ENCODE assay signal across 20 cellular contexts in the genomic region with DNA sequence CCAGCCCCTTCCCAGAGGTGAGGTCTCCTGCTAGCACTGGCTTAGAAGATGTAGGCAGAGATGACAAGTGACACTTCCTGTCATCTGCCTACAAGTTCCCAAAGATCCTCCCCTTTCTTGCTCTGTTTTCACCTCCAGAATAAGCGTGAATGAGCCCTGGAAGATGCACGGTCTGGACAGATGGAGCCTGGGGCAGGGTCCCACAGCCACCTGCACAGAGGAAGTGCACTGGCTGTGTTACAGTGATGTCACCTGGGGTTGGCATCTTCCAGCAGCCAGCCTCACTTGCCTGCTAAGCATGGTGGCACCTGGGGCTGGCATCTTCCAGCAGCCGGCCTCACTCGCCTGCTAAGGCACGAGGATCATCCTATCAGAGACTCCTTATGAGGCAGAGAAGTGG.
"Had no signal": no experiment of that assay in that cellular context is flagged by ENCODE, and none has a peak within 500 bp of the region (broad histone marks: within the 10 kb centered on the region; RNA-seq: fewer than 3 reads in every experiment).

No MANE protein-coding gene starts in this region.

- ATAC-seq: left lobe of liver; mucosa of descending colon; naive thymus-derived CD8-positive, alpha-beta T cell; psoas muscle; sciatic nerve; stimulated activated memory B cell treated with anti-CD40 and anti-IgM and Interleukin-4, amounts not matched to agents 10 μg/mL and 1 μg/mL and 100 μg/mL, for 72 hours had no signal

- H3K36me3 Mint-ChIP-seq: naive thymus-derived CD8-positive, alpha-beta T cell; stimulated activated memory B cell treated with anti-CD40 and anti-IgM and Interleukin-4, amounts not matched to agents 10 μg/mL and 1 μg/mL and 100 μg/mL, for 72 hours had no signal

- H3K9me3 Mint-ChIP-seq: endodermal cell; naive thymus-derived CD8-positive, alpha-beta T cell; stimulated activated memory B cell treated with anti-CD40 and anti-IgM and Interleukin-4, amounts not matched to agents 10 μg/mL and 1 μg/mL and 100 μg/mL, for 72 hours; stimulated activated naive CD8-positive, alpha-beta T cell treated with anti-CD3 and anti-CD28 coated beads, Interleukin-15, Interleukin-2, amounts not matched to agents 100 ng/mL and 50 ng/mL, for 24 hours had no signal

- H3K4me1 Mint-ChIP-seq: naive thymus-derived CD8-positive, alpha-beta T cell; stimulated activated memory B cell treated with anti-CD40 and anti-IgM and Interleukin-4, amounts not matched to agents 10 μg/mL and 1 μg/mL and 100 μg/mL, for 72 hours had no signal

- H3K4me3 Mint-ChIP-seq: endodermal cell; naive thymus-derived CD8-positive, alpha-beta T cell; stimulated activated memory B cell treated with anti-CD40 and anti-IgM and Interleukin-4, amounts not matched to agents 10 μg/mL and 1 μg/mL and 100 μg/mL, for 72 hours; stimulated activated naive CD8-positive, alpha-beta T cell treated with anti-CD3 and anti-CD28 coated beads, Interleukin-15, Interleukin-2, amounts not matched to agents 100 ng/mL and 50 ng/mL, for 24 hours had no signal

- H3K27ac Mint-ChIP-seq: endodermal cell; naive thymus-derived CD8-positive, alpha-beta T cell; stimulated activated memory B cell treated with anti-CD40 and anti-IgM and Interleukin-4, amounts not matched to agents 10 μg/mL and 1 μg/mL and 100 μg/mL, for 72 hours; stimulated activated naive CD8-positive, alpha-beta T cell treated with anti-CD3 and anti-CD28 coated beads, Interleukin-15, Interleukin-2, amounts not matched to agents 100 ng/mL and 50 ng/mL, for 24 hours had no signal

- FAIRE-seq: colon, frontal cortex had no signal

- DNase-seq: dermis blood vessel endothelial cell; effector CD4-positive, alpha-beta T cell; endodermal cell; islet precursor cell; psoas muscle; retina; spleen; stimulated activated CD4-positive, alpha-beta T cell treated with anti-CD3 and anti-CD28 coated beads, Interleukin-15, amount 100 ng/mL, for 24 hours; stimulated activated CD4-positive, alpha-beta T cell treated with anti-CD3 and anti-CD28 coated beads, Interleukin-1b, Interleukin-23, amount 100 ng/mL, for 48 hours; stimulated activated CD4-positive, alpha-beta T cell treated with anti-CD3 and anti-CD28 coated beads, Interleukin-4, amount 100 ng/mL, for 24 hours; tibial artery; uterus had no signal
